In genomic region chr1:75964760-75965408, GRCh38 we compare ENCODE assay signal across 23 cellular contexts. TPM values are rescaled to one million over a fixed set of nuclear protein-coding genes. Genes with fewer than 3 reads are reported as not detected.
"Had no signal": no experiment of that assay in that cellular context is flagged by ENCODE, and none has a peak within 500 bp of the region (broad histone marks: within the 10 kb centered on the region; RNA-seq: fewer than 3 reads in every experiment).

No MANE protein-coding gene starts in this region.

- H3K27ac ChIP-seq: ascending aorta, cardiac muscle cell, esophagus muscularis mucosa, ovary, tibial artery, uterus had no signal

- H3K36me3 ChIP-seq: ascending aorta, cardiac muscle cell, esophagus muscularis mucosa, ovary, tibial artery, uterus had no signal

- H3K36me3 Mint-ChIP-seq: stimulated activated naive B cell treated with anti-CD40 and anti-IgM and Interleukin-4, amounts not matched to agents 10 μg/mL and 1 μg/mL and 100 μg/mL, for 72 hours had no signal

- DNase-seq: activated CD4-positive, alpha-beta T cell treated with anti-CD3 and anti-CD28 coated beads, Interleukin-2, amount 50 U/mL, for 48 hours; activated CD4-positive, CD25-positive, alpha-beta regulatory T cell treated with anti-CD3 and anti-CD28 coated beads, Interleukin-2, amount 50 U/mL, for 72 hours; activated naive CD4-positive, alpha-beta T cell treated with anti-CD3 and anti-CD28 coated beads for 36 hours; activated naive CD8-positive, alpha-beta T cell treated with anti-CD3 and anti-CD28 coated beads, Interleukin-2, amount 50 U/mL, for 24 hours; glutamatergic neuron; ovary; stimulated activated CD4-positive, alpha-beta T cell treated with anti-CD3 and anti-CD28 coated beads, Interleukin-12 subunit alpha, Interleukin-12 subunit beta, amount 100 ng/mL, for 4 hours; stimulated activated naive B cell treated with anti-CD40 and anti-IgM and Interleukin-4, amounts not matched to agents 10 μg/mL and 1 μg/mL and 100 μg/mL, for 72 hours; T-helper 1 cell; T1000; tibial artery; uterus had no signal

- H3K27ac Mint-ChIP-seq: activated naive CD4-positive, alpha-beta T cell treated with anti-CD3 and anti-CD28 coated beads for 36 hours; activated naive CD8-positive, alpha-beta T cell treated with anti-CD3 and anti-CD28 coated beads, Interleukin-2, amount 50 U/mL, for 24 hours; activated T-helper 17 cell treated with anti-CD3 and anti-CD28 coated beads, Interleukin-2, amount 50 U/mL, for 72 hours; stimulated activated naive B cell treated with anti-CD40 and anti-IgM and Interleukin-4, amounts not matched to agents 10 μg/mL and 1 μg/mL and 100 μg/mL, for 72 hours had no signal

- H3K4me3 Mint-ChIP-seq: activated naive CD4-positive, alpha-beta T cell treated with anti-CD3 and anti-CD28 coated beads for 36 hours; activated naive CD8-positive, alpha-beta T cell treated with anti-CD3 and anti-CD28 coated beads, Interleukin-2, amount 50 U/mL, for 24 hours; activated T-helper 17 cell treated with anti-CD3 and anti-CD28 coated beads, Interleukin-2, amount 50 U/mL, for 72 hours; stimulated activated naive B cell treated with anti-CD40 and anti-IgM and Interleukin-4, amounts not matched to agents 10 μg/mL and 1 μg/mL and 100 μg/mL, for 72 hours had no signal

- H3K27me3 ChIP-seq: ascending aorta, cardiac muscle cell, esophagus muscularis mucosa, ovary, tibial artery, uterus had no signal

- ATAC-seq: activated naive CD8-positive, alpha-beta T cell treated with anti-CD3 and anti-CD28 coated beads, Interleukin-2, amount 50 U/mL, for 24 hours; activated T-helper 17 cell treated with anti-CD3 and anti-CD28 coated beads, Interleukin-2, amount 50 U/mL, for 72 hours; sciatic nerve; stimulated activated naive B cell treated with anti-CD40 and anti-IgM and Interleukin-4, amounts not matched to agents 10 μg/mL and 1 μg/mL and 100 μg/mL, for 72 hours had no signal

- H3K4me1 Mint-ChIP-seq: activated naive CD8-positive, alpha-beta T cell treated with anti-CD3 and anti-CD28 coated beads, Interleukin-2, amount 50 U/mL, for 24 hours; activated T-helper 17 cell treated with anti-CD3 and anti-CD28 coated beads, Interleukin-2, amount 50 U/mL, for 72 hours; stimulated activated naive B cell treated with anti-CD40 and anti-IgM and Interleukin-4, amounts not matched to agents 10 μg/mL and 1 μg/mL and 100 μg/mL, for 72 hours had no signal

- H3K9me3 Mint-ChIP-seq: activated naive CD4-positive, alpha-beta T cell treated with anti-CD3 and anti-CD28 coated beads for 36 hours; activated naive CD8-positive, alpha-beta T cell treated with anti-CD3 and anti-CD28 coated beads, Interleukin-2, amount 50 U/mL, for 24 hours; activated T-helper 17 cell treated with anti-CD3 and anti-CD28 coated beads, Interleukin-2, amount 50 U/mL, for 72 hours had no signal

- H3K9me3 ChIP-seq: ascending aorta, ovary, tibial artery, uterus had no signal

- H3K4me3 ChIP-seq: ascending aorta, cardiac muscle cell, esophagus muscularis mucosa, ovary, tibial artery, uterus had no signal

- H3K4me1 ChIP-seq: ascending aorta, esophagus muscularis mucosa, tibial artery, uterus had no signal

RNA-seq across cellular contexts. Expression of gene ASB17, which starts 32.7 kb away (rescaled TPM):
- total RNA-seq: activated naive CD4-positive, alpha-beta T cell treated with anti-CD3 and anti-CD28 coated beads for 36 hours; activated T-helper 17 cell treated with anti-CD3 and anti-CD28 coated beads, Interleukin-2, amount 50 U/mL, for 72 hours; ascending aorta; cardiac muscle cell; esophagus muscularis mucosa; fibroblast of villous mesenchyme; liver; mesenteric fat pad; ovary; pulmonary artery endothelial cell; sciatic nerve; subcutaneous adipose tissue; uterus had no signal
- polyA plus RNA-seq: cardiac muscle cell, liver, neural cell, ovary had no signal
